In genomic region chr14:97410667-97411286, GRCh38 we compare ENCODE assay signal across 23 cellular contexts.
A peak's percentile ranks its signal among the peaks of the same experiment; 100 is the strongest.
DNase-seq lines count a peak whose midpoint lies in the region; ATAC-seq and TF ChIP-seq lines count a peak whose summit lies in the region.
"Had no signal": no experiment of that assay in that cellular context is flagged by ENCODE, and none has a peak within 500 bp of the region (broad histone marks: within the 10 kb centered on the region; RNA-seq: fewer than 3 reads in every experiment).

No MANE protein-coding gene starts in this region.

- CTCF ChIA-PET in SK-N-SH (lab: Yijun Ruan, JAX), result no interaction called here

- H3K79me2 ChIP-seq in SK-N-SH (ENCODE audit: insufficient read depth), result no peaks in the 10 kb centered on the region

- H3K4me2 ChIP-seq in SK-N-SH, result no peak overlapping the region
- H3K4me2 ChIP-seq: smooth muscle cell had no signal

- no peaks in the 10 kb centered on the region for H3K9me2 ChIP-seq in SK-N-SH

- WGBS in SK-N-SH (ENCODE audit: low lambda C conversion rate), result 6% methylated on average over 12 of the region's 12 CpGs

- no peak overlapping the region for H3K9ac ChIP-seq in SK-N-SH

- H3K27ac ChIP-seq in SK-N-SH (ENCODE audit: low read depth in 2 of 2, low read length in 1 of 2), result no peak overlapping the region
- H3K27ac ChIP-seq: adrenal gland, epithelial cell of prostate, left lung, psoas muscle had no signal

- TF ChIP-seq RAD21 in SK-N-SH (IDR thresholded peaks at IDR 0.05; ENCODE audit: low read length), result no peak

- H3K36me3 ChIP-seq in SK-N-SH (replicated peaks in 1 of 2; ENCODE audit: control insufficient read depth in 1 of 2, insufficient read depth in 2 of 2, low read length in 1 of 2), result no peaks in the 10 kb centered on the region
- H3K36me3 ChIP-seq: adrenal gland, left lung had no signal

- peaks cover 0 to 6% of the 10 kb centered on the region in 2 experiments; a peak in 1 of 4 replicates for H3K4me1 ChIP-seq in SK-N-SH (ENCODE audit: control insufficient read depth in 1 of 2, insufficient read depth in 2 of 2, low read depth in 1 of 2, low read length in 1 of 2)
- H3K4me1 ChIP-seq: adrenal gland, left lung, psoas muscle had no signal

- DNase-seq in SK-N-SH (no peak), astrocyte of the cerebellum (ENCODE audit: low read depth) (no peak), iPS-NIHi11 (ENCODE audit: low spot score) (peak; percentile 15), ecto neural progenitor cell (ENCODE audit: low spot score) (no peak), SIG-M5 treated with dmso at 0.1 percent for 504 hours (lab: John Stamatoyannopoulos, UW; ENCODE audit: unreplicated experiment) (no peak), NOMO-1 treated with dmso at 0.1 percent for 144 hours (lab: John Stamatoyannopoulos, UW; ENCODE audit: unreplicated experiment) (no peak)
- DNase-seq: activated B cell treated with CpG ODN at 0.5 μM for 24 hours; activated CD4-positive, alpha-beta memory T cell treated with anti-CD3 and anti-CD28 coated beads for 36 hours; activated gamma-delta T cell treated with Interleukin-2 at 50 U/mL for 16 hours; adrenal gland; GOT3; KBM-7; left lung; NCI-H1436 treated with DMSO at 0.1 percent for 48 hours; NCI-H2171; NCI-H82; nephron progenitor cell; psoas muscle; stimulated activated CD4-positive, alpha-beta T cell treated with anti-CD3 and anti-CD28 coated beads, Interleukin-4, amount 100 ng/mL, for 24 hours had no signal

- H3K4me3 ChIP-seq in SK-N-SH (ENCODE audit: low read depth in 2 of 2, low read length in 1 of 2) (no peak overlapping the region), astrocyte of the cerebellum (ENCODE audit: low read depth, low read length) (no peak overlapping the region)
- H3K4me3 ChIP-seq: adrenal gland, left lung, psoas muscle, smooth muscle cell had no signal

- H3K27me3 ChIP-seq in SK-N-SH (ENCODE audit: insufficient read depth), result peaks cover 47% of the 10 kb centered on the region

- POLR2A ChIA-PET in SK-N-SH (lab: Yijun Ruan, JAX), result no interaction called here

- in situ Hi-C loops in astrocyte of the cerebellum (cut with HindIII; ENCODE audit: low sequenced_read_pairs), result no loop called here

- TF ChIP-seq EP300 in SK-N-SH (IDR thresholded peaks at IDR 0.05; ENCODE audit: borderline replicate concordance in 1 of 2, low read depth in 1 of 2, low read length in 1 of 2), result no peak

- TF ChIP-seq CTCF in SK-N-SH (IDR thresholded peaks at IDR 0.05) (0 out of 2 replicates have a peak, but pooled peaks have one; percentile 11), astrocyte of the cerebellum (IDR thresholded peaks at IDR 0.05; ENCODE audit: low read depth, low read length, missing control alignments) (peak; percentile 12)

- H3K9me3 ChIP-seq in SK-N-SH, result no peaks in the 10 kb centered on the region
- H3K9me3 ChIP-seq: adrenal gland, left lung, psoas muscle had no signal

- H2AFZ ChIP-seq in SK-N-SH (ENCODE audit: low read depth), result no peak overlapping the region

- peaks cover 3% of the 10 kb centered on the region for H3F3A ChIP-seq in SK-N-SH (replicated peaks; ENCODE audit: insufficient read depth)

- no peaks in the 10 kb centered on the region for H4K20me1 ChIP-seq in SK-N-SH (ENCODE audit: insufficient read depth)

- ATAC-seq in SK-N-SH treated with all-trans-retinoic acid at 6 μM for 48 hours (no peak), GM18519 (IDR thresholded peaks at IDR 0.05; ENCODE audit: low FRiP score, unreplicated experiment) (no peak)
- ATAC-seq: left lung, psoas muscle had no signal

TF ChIP-seq in SK-N-SH, 30 proteins besides CTCF, POLR2A, EP300 and RAD21:
- no peak for TF ChIP-seq SIN3A (IDR thresholded peaks at IDR 0.05; ENCODE audit: borderline replicate concordance, low read depth, low read length)
- no peak for TF ChIP-seq YY1 (IDR thresholded peaks at IDR 0.05; ENCODE audit: low read depth)
- no peak for TF ChIP-seq POLR2AphosphoS5 (IDR thresholded peaks at IDR 0.05; ENCODE audit: low read depth, low read length)
- no peak for TF ChIP-seq MEF2A (IDR thresholded peaks at IDR 0.05; ENCODE audit: borderline replicate concordance, low read depth)
- TF ChIP-seq NFIC (IDR thresholded peaks at IDR 0.05; ENCODE audit: borderline replicate concordance), result no peak
- TF ChIP-seq NRF1 (IDR thresholded peaks at IDR 0.05; ENCODE audit: low read depth, low read length), result no peak
- TF ChIP-seq IRF3 (IDR thresholded peaks at IDR 0.05; ENCODE audit: low read depth, low read length), result no peak
- TF ChIP-seq FOXM1 (IDR thresholded peaks at IDR 0.05; ENCODE audit: low read depth), result no peak
- TF ChIP-seq FOXJ3 (CRISPR knock-in tag; IDR thresholded peaks at IDR 0.05), result no peak
TF ChIP-seq in SK-N-SH: peak in this region for 0.

TF ChIP-seq in SK-N-SH treated with all-trans-retinoic acid at 6 μM for 48 hours, 23 proteins besides CTCF, POLR2A, EP300 and RAD21:
- TF ChIP-seq TCF4 (CRISPR knock-in tag; IDR thresholded peaks at IDR 0.05; ENCODE audit: borderline replicate concordance), result no peak
- TF ChIP-seq OSR1 (CRISPR knock-in tag; IDR thresholded peaks at IDR 0.05), result no peak
- TF ChIP-seq ZC3H10 (CRISPR knock-in tag; IDR thresholded peaks at IDR 0.05), result no peak
- no peak for TF ChIP-seq ZNF8 (CRISPR knock-in tag; IDR thresholded peaks at IDR 0.05)
- TF ChIP-seq ESRRG (CRISPR knock-in tag; IDR thresholded peaks at IDR 0.05), result no peak
- TF ChIP-seq TOX (CRISPR knock-in tag; IDR thresholded peaks at IDR 0.05; ENCODE audit: borderline replicate concordance), result no peak
TF ChIP-seq in SK-N-SH treated with all-trans-retinoic acid at 6 μM for 48 hours: peak in this region for 0.
